ENCODE assay signal across 20 cellular contexts in genomic region chr6:4666886-4667513, GRCh38.
DNase-seq lines count a peak whose midpoint lies in the region; ATAC-seq and TF ChIP-seq lines count a peak whose summit lies in the region.
"Had no signal": no experiment of that assay in that cellular context is flagged by ENCODE, and none has a peak within 500 bp of the region (broad histone marks: within the 10 kb centered on the region; RNA-seq: fewer than 3 reads in every experiment).

No MANE protein-coding gene starts in this region.

- no peak for ATAC-seq in heart left ventricle
- ATAC-seq: A549 had no signal

- TF ChIP-seq POLR2A in heart left ventricle (IDR thresholded peaks at IDR 0.05) = no peak
- TF ChIP-seq POLR2A in esophagus muscularis mucosa (IDR thresholded peaks at IDR 0.05; ENCODE audit: low read depth) = no peak
- no peak for TF ChIP-seq POLR2A in vagina (IDR thresholded peaks at IDR 0.05)

- H3K9me3 ChIP-seq in right atrium auricular region (no peaks in the 10 kb centered on the region), heart left ventricle (no peaks in the 10 kb centered on the region), esophagus muscularis mucosa (no peaks in the 10 kb centered on the region), vagina (no peaks in the 10 kb centered on the region)
- H3K9me3 ChIP-seq: A549, Caco-2 had no signal

- TF ChIP-seq EP300 in esophagus muscularis mucosa (IDR thresholded peaks at IDR 0.05) = no peak

- H3K27ac ChIP-seq in right atrium auricular region (no peak overlapping the region), heart left ventricle (no peak overlapping the region), esophagus muscularis mucosa (replicated peaks in 1 of 4) (no peak overlapping the region), vagina (no peak overlapping the region)
- H3K27ac ChIP-seq: 22Rv1, A549, C4-2B, HL-60 had no signal

- H3K4me3 ChIP-seq in right atrium auricular region = no peak overlapping the region
- no peak overlapping the region for H3K4me3 ChIP-seq in heart left ventricle
- H3K4me3 ChIP-seq in esophagus muscularis mucosa = no peak overlapping the region
- no peak overlapping the region for H3K4me3 ChIP-seq in vagina
- H3K4me3 ChIP-seq: A549 had no signal

- H3K4me1 ChIP-seq in right atrium auricular region (no peaks in the 10 kb centered on the region), heart left ventricle (peaks cover 0 to 10% (median 2%) of the 10 kb centered on the region in 12 donors), esophagus muscularis mucosa (no peaks in the 10 kb centered on the region), vagina (peaks cover 9% of the 10 kb centered on the region)
- H3K4me1 ChIP-seq: Caco-2 had no signal

- no peaks in the 10 kb centered on the region for H3K36me3 ChIP-seq in right atrium auricular region
- H3K36me3 ChIP-seq in heart left ventricle = no peaks in the 10 kb centered on the region
- no peaks in the 10 kb centered on the region for H3K36me3 ChIP-seq in esophagus muscularis mucosa
- no peaks in the 10 kb centered on the region for H3K36me3 ChIP-seq in vagina

- intact Hi-C loops in heart left ventricle (cut with DNase I) (no loop called here), esophagus muscularis mucosa (cut with DNase I) (no loop called here), vagina (cut with DNase I) (loop anchor here (10.0 kb wide), 1 partner anchor 108 kb away; the partner anchor contains the start of gene CDYL)

- DNase-seq in right atrium auricular region (ENCODE audit: low spot score) (peak; percentile 36), heart left ventricle (no peak), esophagus muscularis mucosa (ENCODE audit: extremely low spot score) (peak; percentile 60), vagina (ENCODE audit: extremely low spot score in 2 of 2) (peak; percentile 62 to 72), NCI-H82 (lab: John Stamatoyannopoulos, UW) (no peak), NCI-H1105 (lab: John Stamatoyannopoulos, UW) (no peak), SIG-M5 treated with dmso at 0.1 percent for 504 hours (lab: John Stamatoyannopoulos, UW; ENCODE audit: unreplicated experiment) (no peak)
- DNase-seq in stimulated activated CD8-positive, alpha-beta memory T cell treated with anti-CD3 and anti-CD28 coated beads, Interleukin-4, amount 100 ng/mL, for 48 hours = peak; percentile 7
- DNase-seq: AML-193; Caco-2; CD4-positive, alpha-beta T cell; DMS153; DMS79; GDM1; HCEC 1CT; HFFc6 had no signal

- TF ChIP-seq CTCF in right atrium auricular region (IDR thresholded peaks at IDR 0.05) (no peak), heart left ventricle (IDR thresholded peaks at IDR 0.05) (no peak), esophagus muscularis mucosa (IDR thresholded peaks at IDR 0.05) (no peak), vagina (IDR thresholded peaks at IDR 0.05) (no peak)

- WGBS in heart left ventricle, 4 donors = 94 to 100% (median 99%) methylated on average over 3 of the region's 3 CpGs
- WGBS in esophagus muscularis mucosa = 93% methylated on average over 3 of the region's 3 CpGs

- H3K27me3 ChIP-seq in right atrium auricular region = no peaks in the 10 kb centered on the region
- no peaks in the 10 kb centered on the region for H3K27me3 ChIP-seq in heart left ventricle
- H3K27me3 ChIP-seq in esophagus muscularis mucosa = no peaks in the 10 kb centered on the region
- H3K27me3 ChIP-seq in vagina = no peaks in the 10 kb centered on the region

Comparison
In these comparisons a context has a peak if more than half of its experiments do, and no peak if none do; other contexts are left out.
1. DNase-seq: peak in right atrium auricular region (single experiment), esophagus muscularis mucosa (single experiment), stimulated activated CD8-positive, alpha-beta memory T cell treated with anti-CD3 and anti-CD28 coated beads, Interleukin-4, amount 100 ng/mL, for 48 hours (single experiment) and vagina (2 of 2); none in heart left ventricle (0 of 5), NCI-H82 (single experiment), NCI-H1105 (single experiment) and SIG-M5 treated with dmso at 0.1 percent for 504 hours (single experiment).